Comparison of ENCODE assay signal across 1 cellular context in genomic region chr9:98365227-98365669, GRCh38.
TF ChIP-seq lines count a peak whose summit lies in the region.

No MANE protein-coding gene starts in this region.

TF ChIP-seq in K562, 482 proteins besides CTCF, POLR2A, EP300 and RAD21 (continued from another document):
- TF ChIP-seq RERE (CRISPR knock-in tag; IDR thresholded peaks at IDR 0.05; ENCODE audit: borderline replicate concordance) (no peak), CC2D1A (IDR thresholded peaks at IDR 0.05) (peak; percentile 65), KDM1A (IDR thresholded peaks at IDR 0.05) (peak; percentile 53 to 58; a peak in 2 of 4 replicates), CBX5 (IDR thresholded peaks at IDR 0.05; ENCODE audit: borderline replicate concordance, low read depth) (peak; percentile 99)
